ENCODE assay signal across 8 cellular contexts in the genomic region with DNA sequence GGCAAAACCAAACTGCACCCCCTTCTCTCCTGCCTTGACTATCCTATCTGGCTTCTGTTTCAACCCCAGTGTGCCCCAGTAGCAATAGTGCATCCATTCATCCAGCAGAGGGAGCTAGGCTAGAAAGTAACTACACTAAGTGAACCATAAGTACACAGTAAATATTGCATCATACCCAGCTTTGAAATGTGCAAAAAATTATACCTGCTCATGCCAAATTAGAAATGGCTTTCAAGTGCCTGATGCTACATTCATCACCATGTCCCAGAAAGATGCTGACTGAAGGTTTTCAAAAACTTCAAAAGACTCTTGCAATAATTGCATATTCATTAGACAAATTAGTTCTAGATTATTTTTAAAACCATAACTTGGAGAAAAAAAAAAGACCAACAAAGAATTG.
DNase-seq lines count a peak whose midpoint lies in the region; ATAC-seq lines count a peak whose summit lies in the region.

No MANE protein-coding gene starts in this region.

- peak; percentile 94 for ATAC-seq in GM21515 (IDR thresholded peaks at IDR 0.05; ENCODE audit: unreplicated experiment)
- ATAC-seq in HG03575 (IDR thresholded peaks at IDR 0.05; ENCODE audit: extremely low read depth, insufficient number of reproducible peaks, low FRiP score, unreplicated experiment): peak; percentile 99

- peak; percentile 32 for DNase-seq in NCI-H146 (lab: John Stamatoyannopoulos, UW)
- no peak for DNase-seq in NCI-H146 treated with DMSO at 0.1 percent for 48 hours (lab: John Stamatoyannopoulos, UW; ENCODE audit: unreplicated experiment)
- DNase-seq in NCI-H82 (lab: John Stamatoyannopoulos, UW): peak; percentile 81
- peak; percentile 63 for DNase-seq in amniotic stem cell (lab: John Stamatoyannopoulos, UW)
- DNase-seq in hippocampal formation (lab: John Stamatoyannopoulos, UW): peak; percentile 18 to 59
- DNase-seq in stimulated activated CD4-positive, alpha-beta T cell treated with anti-CD3 and anti-CD28 coated beads, Interleukin-4, amount 100 ng/mL, for 24 hours: peak; percentile 22
